ENCODE assay signal across 8 cellular contexts in the genomic region with DNA sequence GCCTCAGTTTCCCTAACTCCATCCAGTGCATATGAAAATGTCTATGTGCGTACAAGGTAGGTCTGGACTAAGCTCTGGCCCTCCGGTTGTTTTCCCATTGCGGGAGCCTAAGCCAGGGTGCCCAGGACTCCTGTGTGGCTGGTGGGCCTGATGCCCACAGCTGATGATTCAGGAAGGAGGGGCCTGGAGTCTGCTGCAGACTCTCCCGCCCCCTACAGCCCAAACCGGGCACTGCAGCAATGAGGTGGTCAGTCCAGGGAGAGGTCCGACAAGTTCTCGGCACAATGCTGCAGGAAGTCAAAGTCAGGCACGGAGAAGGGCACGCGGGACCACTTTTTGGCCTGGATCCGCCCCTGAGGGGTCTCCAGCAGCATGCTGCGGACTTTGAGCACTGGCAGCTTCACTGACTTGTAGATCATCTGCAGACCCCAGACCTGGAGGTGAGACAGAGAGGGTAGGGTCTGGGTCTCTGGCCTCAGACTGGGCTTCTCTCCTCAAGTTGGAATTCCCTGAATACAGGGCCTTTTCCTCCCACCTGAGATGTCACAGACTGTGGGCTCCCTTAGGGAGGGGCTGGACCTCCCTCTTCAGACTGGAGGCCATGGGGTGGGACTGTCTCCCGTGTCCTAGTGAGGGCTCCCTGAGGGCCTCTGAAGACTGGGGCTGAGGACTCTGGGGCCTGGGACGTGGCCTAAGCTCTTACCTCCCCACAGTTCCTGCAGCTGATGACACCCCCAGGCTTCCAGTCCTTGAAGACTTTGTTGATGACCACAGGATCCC. TPM values are rescaled to one million over a fixed set of nuclear protein-coding genes. Genes with fewer than 3 reads are reported as not detected.
DNase-seq lines count a peak whose midpoint lies in the region; ATAC-seq and TF ChIP-seq lines count a peak whose summit lies in the region.

No MANE protein-coding gene starts in this region.

- H3K27me3 ChIP-seq in lung (ENCODE audit: control insufficient read depth, insufficient read depth), result no peaks in the 10 kb centered on the region

- H3K9me3 Mint-ChIP-seq in activated CD4-positive, alpha-beta T cell treated with anti-CD3 and anti-CD28 coated beads for 36 hours (ENCODE audit: low read depth), result no peaks in the 10 kb centered on the region

- peaks cover 12% of the 10 kb centered on the region for H3K27me3 Mint-ChIP-seq in activated CD4-positive, alpha-beta T cell treated with anti-CD3 and anti-CD28 coated beads for 36 hours

- H3K9me3 ChIP-seq in lung (ENCODE audit: control insufficient read depth in 2 of 2, insufficient read depth in 1 of 2, low read length in 1 of 2), result no peaks in the 10 kb centered on the region

- intact Hi-C loops in activated CD4-positive, alpha-beta T cell treated with anti-CD3 and anti-CD28 coated beads for 36 hours (cut with DNase I, micrococcal nuclease), result loop anchor here (1.0 kb wide), 3 partner anchors 34 to 138 kb away; no protein-coding TSS in a partner anchor

- H3K36me3 Mint-ChIP-seq in activated CD4-positive, alpha-beta T cell treated with anti-CD3 and anti-CD28 coated beads for 36 hours (ENCODE audit: low read depth), result no peaks in the 10 kb centered on the region

- H3K27ac ChIP-seq in lung (ENCODE audit: low read depth in 1 of 2, low read length in 1 of 2), result no peak overlapping the region

- no peaks in the 10 kb centered on the region for H3K4me1 ChIP-seq in lung (ENCODE audit: control insufficient read depth in 2 of 2, insufficient read depth in 2 of 2, low read length in 2 of 2)

- peak; percentile 42 for TF ChIP-seq CTCF in lung (IDR thresholded peaks at IDR 0.05; ENCODE audit: control extremely low read depth, extremely low read depth)

- no peak overlapping the region for H3K4me3 ChIP-seq in lung

- no peak overlapping the region for H3K27ac Mint-ChIP-seq in activated CD4-positive, alpha-beta T cell treated with anti-CD3 and anti-CD28 coated beads for 36 hours

- POLR2A ChIA-PET in activated CD4-positive, alpha-beta T cell treated with anti-CD3 and anti-CD28 coated beads for 36 hours (lab: Charles Lee), result interaction anchor here (1.0 kb wide), 1 partner anchor 9 kb away, joined by 3 read pairs; no protein-coding TSS in a partner anchor

- H3K4me1 Mint-ChIP-seq in activated CD4-positive, alpha-beta T cell treated with anti-CD3 and anti-CD28 coated beads for 36 hours, result peaks cover 8% of the 10 kb centered on the region

- DNase-seq in NCI-H146 (lab: John Stamatoyannopoulos, UW) (peak; percentile 47), NCI-H146 treated with DMSO at 0.1 percent for 48 hours (lab: John Stamatoyannopoulos, UW; ENCODE audit: unreplicated experiment) (no peak), NCI-H1694 (lab: John Stamatoyannopoulos, UW) (peak; percentile 42), dedifferentiated amniotic fluid mesenchymal stem cell (ENCODE audit: extremely low spot score) (peak; percentile 37), lung (ENCODE audit: low spot score) (peak; percentile 73)
- DNase-seq in activated CD4-positive, alpha-beta T cell treated with anti-CD3 and anti-CD28 coated beads for 36 hours, result peak; percentile 88
- DNase-seq in stimulated activated CD8-positive, alpha-beta memory T cell treated with anti-CD3 and anti-CD28 coated beads, Interleukin-15, amount 100 ng/mL, for 24 hours (ENCODE audit: low read depth), result peak; percentile 61

- CTCF ChIA-PET in activated CD4-positive, alpha-beta T cell treated with anti-CD3 and anti-CD28 coated beads for 36 hours (lab: Charles Lee), result interaction anchor here (0.5 to 2.2 kb wide), 17 partner anchors 10 to 410 kb away, joined by 3 to 13 read pairs (median 5); partner anchors contain the start of gene DHX58

- peaks cover 0 to 18% of the 10 kb centered on the region in 2 donors for H3K36me3 ChIP-seq in lung (ENCODE audit: control insufficient read depth in 2 of 2, insufficient read depth in 2 of 2, low read length in 2 of 2)

- WGBS in lung, 2 donors, result 50 to 53% methylated on average over 14 of the region's 14 CpGs

- H3K4me3 Mint-ChIP-seq in activated CD4-positive, alpha-beta T cell treated with anti-CD3 and anti-CD28 coated beads for 36 hours, result no peak overlapping the region

- peak; percentile 73 for ATAC-seq in activated CD4-positive, alpha-beta T cell treated with anti-CD3 and anti-CD28 coated beads for 36 hours
- ATAC-seq in lung (ENCODE audit: insufficient read depth, low FRiP score), result peak; percentile 63
- ATAC-seq in GM18870 (IDR thresholded peaks at IDR 0.05; ENCODE audit: unreplicated experiment), result no peak

RNA-seq across cellular contexts. Expression of gene ZNF385C, which starts 3.4 kb away (rescaled TPM):
- total RNA-seq in activated CD4-positive, alpha-beta T cell treated with anti-CD3 and anti-CD28 coated beads for 36 hours, result under 1 TPM; 0.23 to 0.30 TPM
- under 1 TPM; 0.34 to 0.40 TPM for total RNA-seq in lung
- polyA plus RNA-seq in lung, result under 1 TPM; 0.14 to 0.57 TPM

RNA-seq across cellular contexts. Expression of gene DHX58, which starts 10.8 kb away (rescaled TPM):
- total RNA-seq in activated CD4-positive, alpha-beta T cell treated with anti-CD3 and anti-CD28 coated beads for 36 hours, result 10 to 100 TPM; 23.8 to 31.1 TPM
- total RNA-seq in lung, result 10 to 100 TPM; 14.7 to 28.6 TPM
- 10 to 100 TPM; 22.9 to 35.1 TPM for polyA plus RNA-seq in lung

RNA-seq across cellular contexts. Expression of gene KAT2A, which starts 19.5 kb away (rescaled TPM):
- 10 to 100 TPM; 46.2 to 54.8 TPM for total RNA-seq in activated CD4-positive, alpha-beta T cell treated with anti-CD3 and anti-CD28 coated beads for 36 hours
- 10 to 100 TPM; 18.8 to 37.1 TPM for total RNA-seq in lung
- 10 to 100 TPM; 28.3 to 56.8 TPM for polyA plus RNA-seq in lung

RNA-seq across cellular contexts. Expression of gene HSPB9, which starts 20.9 kb away (rescaled TPM):
- total RNA-seq in activated CD4-positive, alpha-beta T cell treated with anti-CD3 and anti-CD28 coated beads for 36 hours, result under 1 TPM; 0.09 to 0.11 TPM
- total RNA-seq in lung, result under 1 TPM in 1 of 2 donors, not detected in 1; 0.20 TPM
- under 1 TPM; 0.03 to 0.18 TPM for polyA plus RNA-seq in lung

RNA-seq across cellular contexts. Expression of gene C17orf113, which starts 51.3 kb away (rescaled TPM):
- under 1 TPM; 0.19 to 0.32 TPM for total RNA-seq in activated CD4-positive, alpha-beta T cell treated with anti-CD3 and anti-CD28 coated beads for 36 hours
- 1 to 10 TPM; 1.7 to 3.6 TPM for total RNA-seq in lung
- under 1 TPM; 0.38 to 0.71 TPM for polyA plus RNA-seq in lung
